In genomic region chr12:118136559-118137003, GRCh38 we compare ENCODE assay signal across 8 cellular contexts.
DNase-seq lines count a peak whose midpoint lies in the region; ATAC-seq and TF ChIP-seq lines count a peak whose summit lies in the region.

No MANE protein-coding gene starts in this region.

- H3K36me3 ChIP-seq in SK-N-MC (ENCODE audit: insufficient read depth, low read length) = peaks cover 31% of the 10 kb centered on the region

- peak; percentile 23 for ATAC-seq in HG03139 (IDR thresholded peaks at IDR 0.05; ENCODE audit: unreplicated experiment)

- H3K4me3 ChIP-seq in SK-N-MC = peak overlapping the region; percentile 86
- H3K4me3 ChIP-seq in retinal pigment epithelial cell (ENCODE audit: low read length) = peak overlapping the region; percentile 84

- no peaks in the 10 kb centered on the region for H3K9me3 ChIP-seq in SK-N-MC (ENCODE audit: low read depth, low read length)

- DNase-seq in SIG-M5 treated with dmso at 0.1 percent for 504 hours (lab: John Stamatoyannopoulos, UW; ENCODE audit: unreplicated experiment) (peak; percentile 41), SIG-M5 (lab: John Stamatoyannopoulos, UW) (no peak), SK-N-MC (ENCODE audit: low read depth, low spot score) (no peak), anterior cingulate cortex (lab: John Stamatoyannopoulos, UW) (peak in 43 of 58 donors; percentile 7 to 66 (median 33)), hypothalamus (lab: John Stamatoyannopoulos, UW) (peak in 37 of 51 donors; percentile 5 to 57 (median 35)), retinal pigment epithelial cell (ENCODE audit: low read depth) (no peak), NK-92 (lab: John Stamatoyannopoulos, UW; ENCODE audit: unreplicated experiment) (no peak)

- H3K9ac ChIP-seq in SK-N-MC (ENCODE audit: insufficient read length) = peak overlapping the region; percentile 96

- TF ChIP-seq CTCF in retinal pigment epithelial cell (conservative IDR thresholded peaks at IDR 0.05; ENCODE audit: low read depth, low read length) = no peak

- H3K27ac ChIP-seq in SK-N-MC = no peak overlapping the region

Comparison
In these comparisons a context has a peak if more than half of its experiments do, and no peak if none do; other contexts are left out.
1. DNase-seq: peak in SIG-M5 treated with dmso at 0.1 percent for 504 hours (single experiment), anterior cingulate cortex (43 of 58) and hypothalamus (37 of 51); none in SIG-M5 (single experiment), SK-N-MC (single experiment), retinal pigment epithelial cell (single experiment) and NK-92 (single experiment).